6 cellular contexts compared by ENCODE assay signal in genomic region chr4:9433320-9433719, GRCh38. TPM values are rescaled to one million over a fixed set of nuclear protein-coding genes. Genes with fewer than 3 reads are reported as not detected.
"Had no signal": no experiment of that assay in that cellular context is flagged by ENCODE, and none has a peak within 500 bp of the region (broad histone marks: within the 10 kb centered on the region; RNA-seq: fewer than 3 reads in every experiment).

No MANE protein-coding gene starts in this region.

RNA-seq across cellular contexts. Expression of gene DEFB131A, which starts 10.9 kb away (rescaled TPM):
- total RNA-seq: MCF 10A, NCI-H460, PC-3, Peyer's patch, Right ventricle myocardium superior, SJSA1 had no signal
